8 cellular contexts compared by ENCODE assay signal in genomic region chr1:32611859-32612188, GRCh38. TPM values are rescaled to one million over a fixed set of nuclear protein-coding genes. Genes with fewer than 3 reads are reported as not detected.
DNase-seq lines count a peak whose midpoint lies in the region; ATAC-seq and TF ChIP-seq lines count a peak whose summit lies in the region.

No MANE protein-coding gene starts in this region.

- 8% methylated on average over 12 of the region's 12 CpGs for WGBS in prostate gland

- TF ChIP-seq POLR2A in Peyer's patch (IDR thresholded peaks at IDR 0.05) (no peak), prostate gland (IDR thresholded peaks at IDR 0.05) (no peak)

- intact Hi-C loops in prostate gland (cut with DNase I), result no loop called here

- H3K9me3 ChIP-seq in Peyer's patch (no peaks in the 10 kb centered on the region), fibroblast of lung (ENCODE audit: control insufficient read depth, insufficient read depth, low read depth, low read length) (no peaks in the 10 kb centered on the region), prostate gland (no peaks in the 10 kb centered on the region)

- no peaks in the 10 kb centered on the region for H3K79me2 ChIP-seq in fibroblast of lung (ENCODE audit: control insufficient read depth, insufficient read depth, low read length)

- H3K4me1 ChIP-seq in Peyer's patch (peaks cover 0 to 6% (median 0%) of the 10 kb centered on the region in 4 donors), fibroblast of lung (ENCODE audit: control insufficient read depth, extremely low read depth, insufficient read depth, low read length) (peaks cover 2% of the 10 kb centered on the region), prostate gland (replicated peaks) (no peaks in the 10 kb centered on the region)

- H2AFZ ChIP-seq in fibroblast of lung (ENCODE audit: low read length), result peak overlapping the region; percentile 87

- no peaks in the 10 kb centered on the region for H3K27me3 ChIP-seq in GM06990 (replicated peaks; ENCODE audit: control insufficient read depth, insufficient read depth, low read length)
- H3K27me3 ChIP-seq in Peyer's patch, result no peaks in the 10 kb centered on the region
- H3K27me3 ChIP-seq in fibroblast of lung (ENCODE audit: control insufficient read depth, insufficient read depth, low read length), result no peaks in the 10 kb centered on the region
- H3K27me3 ChIP-seq in prostate gland (replicated peaks; ENCODE audit: insufficient read depth), result no peaks in the 10 kb centered on the region

- no peak for DNase-seq in GM06990 (ENCODE audit: extremely low read depth, insufficient read length)
- DNase-seq in Peyer's patch, result no peak
- no peak for DNase-seq in fibroblast of lung (ENCODE audit: low read depth in 2 of 2)
- DNase-seq in prostate gland (ENCODE audit: low spot score), result no peak
- DNase-seq in germinal center (ENCODE audit: low spot score), result no peak
- no peak for DNase-seq in DMS114 treated with DMSO at 0.1 percent for 48 hours (lab: John Stamatoyannopoulos, UW; ENCODE audit: unreplicated experiment)
- no peak for DNase-seq in SK-N-DZ (ENCODE audit: low spot score)

- no peak for TF ChIP-seq CTCF in GM06990 (IDR thresholded peaks at IDR 0.05; ENCODE audit: insufficient read depth, low read length, poor library complexity, severe bottlenecking)
- TF ChIP-seq CTCF in Peyer's patch (IDR thresholded peaks at IDR 0.05), result no peak
- no peak for TF ChIP-seq CTCF in fibroblast of lung (conservative IDR thresholded peaks at IDR 0.05 in 1 of 2, IDR thresholded peaks at IDR 0.05 in 1 of 2; ENCODE audit: low read depth in 1 of 2, low read length in 2 of 2)
- TF ChIP-seq CTCF in prostate gland (IDR thresholded peaks at IDR 0.05), result no peak

- no peaks in the 10 kb centered on the region for H4K20me1 ChIP-seq in fibroblast of lung (ENCODE audit: control insufficient read depth, extremely low read depth, insufficient read depth, low read length)

- H3K36me3 ChIP-seq in GM06990 (ENCODE audit: control insufficient read depth, insufficient read depth, low read length), result no peaks in the 10 kb centered on the region
- H3K36me3 ChIP-seq in Peyer's patch, result no peaks in the 10 kb centered on the region
- no peaks in the 10 kb centered on the region for H3K36me3 ChIP-seq in fibroblast of lung (ENCODE audit: control insufficient read depth, insufficient read depth, low read length)
- H3K36me3 ChIP-seq in prostate gland, result no peaks in the 10 kb centered on the region

- H3K4me3 ChIP-seq in GM06990 (replicated peaks; ENCODE audit: low read depth, low read length) (peak overlapping the region; percentile 53), Peyer's patch (peak overlapping the region; percentile 38 to 55 (median 42)), fibroblast of lung (replicated peaks in 1 of 4; ENCODE audit: control extremely low read depth in 1 of 4, insufficient read depth in 1 of 4, low read depth in 3 of 4, low read length in 4 of 4) (peak overlapping the region; percentile 54 to 70 (median 65)), prostate gland (peak overlapping the region; percentile 26 to 38)

- no peak for ATAC-seq in HG03196 (IDR thresholded peaks at IDR 0.05; ENCODE audit: unreplicated experiment)

- peak overlapping the region; percentile 93 for H3K4me2 ChIP-seq in fibroblast of lung (ENCODE audit: extremely low read depth, insufficient read depth, low read length)

- H3K9ac ChIP-seq in fibroblast of lung (ENCODE audit: insufficient read depth, low read length), result peak overlapping the region; percentile 23

- no peak overlapping the region for H3K27ac ChIP-seq in Peyer's patch
- H3K27ac ChIP-seq in fibroblast of lung (ENCODE audit: insufficient read depth, low read length), result no peak overlapping the region
- H3K27ac ChIP-seq in prostate gland, result no peak overlapping the region

RNA-seq across cellular contexts. Expression of gene ZBTB8OS, which starts 38.5 kb away (rescaled TPM):
- total RNA-seq in Peyer's patch, result 10 to 100 TPM; 34.7 to 56.2 (median 44.1) TPM
- 37.8 and 38.0 TPM in 2 replicates for total RNA-seq in fibroblast of lung
- 72.6 and 92.3 TPM in 2 replicates for polyA plus RNA-seq in fibroblast of lung
- polyA plus RNA-seq in fibroblast of lung (2012), result 53.2 and 63.8 TPM in 2 replicates
- polyA minus RNA-seq in fibroblast of lung (ENCODE audit: low replicate concordance), result 0.70 and 3.7 TPM in 2 replicates
- 10 to 100 TPM; 32.7 to 38.7 TPM for total RNA-seq in prostate gland
- 86.8 and 99.1 TPM in 2 replicates for polyA plus RNA-seq in SK-N-DZ (2014; cell fraction: cytosol; rRNA removed)
- polyA plus RNA-seq in SK-N-DZ (2014; cell fraction: nucleus; rRNA removed), result 64.6 and 79.7 TPM in 2 replicates

RNA-seq across cellular contexts. Expression of gene RBBP4, which starts 39.2 kb away (rescaled TPM):
- 100 to 1,000 TPM in 3 of 4 donors, 10 to 100 TPM in 1; 72.1 to 172 (median 109) TPM for total RNA-seq in Peyer's patch
- total RNA-seq in fibroblast of lung, result 92.5 and 95.0 TPM in 2 replicates
- 169 TPM in 2 replicates for polyA plus RNA-seq in fibroblast of lung
- polyA plus RNA-seq in fibroblast of lung (2012), result 105 and 121 TPM in 2 replicates
- polyA minus RNA-seq in fibroblast of lung (ENCODE audit: low replicate concordance), result 65.1 and 87.1 TPM in 2 replicates
- 100 to 1,000 TPM; 122 to 183 TPM for total RNA-seq in prostate gland
- polyA plus RNA-seq in SK-N-DZ (2014; cell fraction: cytosol; rRNA removed), result 225 and 264 TPM in 2 replicates
- 149 and 231 TPM in 2 replicates for polyA plus RNA-seq in SK-N-DZ (2014; cell fraction: nucleus; rRNA removed)
